In genomic region chr5:76256116-76256889, GRCh38 we compare ENCODE assay signal across 8 cellular contexts.
DNase-seq lines count a peak whose midpoint lies in the region; ATAC-seq, FAIRE-seq and TF ChIP-seq lines count a peak whose summit lies in the region.

No MANE protein-coding gene starts in this region.

- TF ChIP-seq CTCF in A673 (conservative IDR thresholded peaks at IDR 0.05; ENCODE audit: low read depth, low read length): peak; percentile 77
- TF ChIP-seq CTCF in GM13977 (IDR thresholded peaks at IDR 0.05; ENCODE audit: extremely low read depth, insufficient read depth, missing control alignments): peak; percentile 81
- peak; percentile 43 to 62 for TF ChIP-seq CTCF in endothelial cell of umbilical vein (IDR thresholded peaks at IDR 0.05; ENCODE audit: extremely low read depth in 1 of 2, insufficient read depth in 1 of 2, low read depth in 1 of 2, low read length in 2 of 2)

- H3K27ac Mint-ChIP-seq in activated CD8-positive, alpha-beta T cell treated with anti-CD3 and anti-CD28 coated beads, Interleukin-2, amount 10 ng/mL, durations not matched to agents 7 days and 5 days: no peak overlapping the region

- H3K36me3 ChIP-seq in A673 (ENCODE audit: insufficient read depth, low read length, poor library complexity, severe bottlenecking) (no peaks in the 10 kb centered on the region), endothelial cell of umbilical vein (ENCODE audit: control insufficient read depth in 2 of 2, extremely low read depth in 1 of 2, insufficient read depth in 2 of 2, low read length in 2 of 2) (no peaks in the 10 kb centered on the region)

- H3K27me3 Mint-ChIP-seq in activated CD8-positive, alpha-beta T cell treated with anti-CD3 and anti-CD28 coated beads, Interleukin-2, amount 10 ng/mL, durations not matched to agents 7 days and 5 days (ENCODE audit: low read depth): peaks cover 15% of the 10 kb centered on the region

- intact Hi-C loops in A673 (cut with micrococcal nuclease; ENCODE audit: unreplicated experiment): loop anchor here (1.0 to 10.0 kb wide), 4 partner anchors 182 to 1582 kb away; no protein-coding TSS in a partner anchor
- intact Hi-C loops in endothelial cell of umbilical vein (cut with micrococcal nuclease): loop anchor here (1.0 to 2.0 kb wide), 4 partner anchors 182 to 1490 kb away; partner anchors contain the start of genes ANKRD31, GFM2 and NSA2

- CTCF ChIA-PET in A673 (lab: Charles Lee): interaction anchor here (0.5 to 1.3 kb wide), 5 partner anchors 14 to 1331 kb away, joined by 3 to 10 read pairs (median 4); no protein-coding TSS in a partner anchor
- CTCF ChIA-PET in activated CD8-positive, alpha-beta T cell treated with anti-CD3 and anti-CD28 coated beads, Interleukin-2, amount 10 ng/mL, durations not matched to agents 7 days and 5 days (lab: Charles Lee): interaction anchor here (0.6 to 1.5 kb wide), 28 partner anchors 10 to 519 kb away, joined by 3 to 17 read pairs (median 4); no protein-coding TSS in a partner anchor
- CTCF ChIA-PET in endothelial cell of umbilical vein (lab: Charles Lee): interaction anchor here (0.6 to 2.9 kb wide), 9 partner anchors 10 to 1584 kb away, joined by 3 to 12 read pairs (median 5); partner anchors contain the start of genes ANKRD31 and GCNT4

- no peaks in the 10 kb centered on the region for H3K9me3 Mint-ChIP-seq in activated CD8-positive, alpha-beta T cell treated with anti-CD3 and anti-CD28 coated beads, Interleukin-2, amount 10 ng/mL, durations not matched to agents 7 days and 5 days (ENCODE audit: insufficient read depth)

- peak; percentile 96 for ATAC-seq in HG03139 (IDR thresholded peaks at IDR 0.05; ENCODE audit: unreplicated experiment)
- peak; percentile 96 for ATAC-seq in activated CD8-positive, alpha-beta T cell treated with anti-CD3 and anti-CD28 coated beads, Interleukin-2, amount 10 ng/mL, durations not matched to agents 7 days and 5 days

- peak; percentile 92 for FAIRE-seq in endothelial cell of umbilical vein (lab: Jason Lieb, UNC)

- peaks cover 9% of the 10 kb centered on the region for H3K4me1 ChIP-seq in A673 (ENCODE audit: insufficient read depth, low read length, poor library complexity, severe bottlenecking)
- no peaks in the 10 kb centered on the region for H3K4me1 ChIP-seq in endothelial cell of umbilical vein (ENCODE audit: control insufficient read depth, extremely low read depth, insufficient read depth, low read length)

- H3K79me2 ChIP-seq in endothelial cell of umbilical vein (ENCODE audit: control insufficient read depth, insufficient read depth, low read length): no peaks in the 10 kb centered on the region

- no peak overlapping the region for H3K9ac ChIP-seq in endothelial cell of umbilical vein (replicated peaks; ENCODE audit: extremely low read depth, insufficient read depth, low read length)

- H3K9me1 ChIP-seq in endothelial cell of umbilical vein (replicated peaks; ENCODE audit: control insufficient read depth, extremely low read depth, insufficient read depth, low read length): no peaks in the 10 kb centered on the region

- H3K27me3 ChIP-seq in A673 (replicated peaks; ENCODE audit: insufficient read depth, low read depth, low read length, poor library complexity): no peaks in the 10 kb centered on the region
- H3K27me3 ChIP-seq in endothelial cell of umbilical vein (ENCODE audit: control insufficient read depth in 2 of 2, insufficient read depth in 2 of 2, low read length in 2 of 2): peaks cover 0 to 7% of the 10 kb centered on the region in 2 experiments

- POLR2A ChIA-PET in A673 (lab: Charles Lee; ENCODE audit: low non-redundant PET) (no interaction called here), endothelial cell of umbilical vein (lab: Charles Lee) (no interaction called here)
- POLR2A ChIA-PET in activated CD8-positive, alpha-beta T cell treated with anti-CD3 and anti-CD28 coated beads, Interleukin-2, amount 10 ng/mL, durations not matched to agents 7 days and 5 days (lab: Charles Lee): no interaction called here

- H3K36me3 Mint-ChIP-seq in activated CD8-positive, alpha-beta T cell treated with anti-CD3 and anti-CD28 coated beads, Interleukin-2, amount 10 ng/mL, durations not matched to agents 7 days and 5 days (ENCODE audit: low read depth): no peaks in the 10 kb centered on the region

- no peak overlapping the region for H3K4me2 ChIP-seq in endothelial cell of umbilical vein (ENCODE audit: insufficient read depth, low read length)

- no peak for TF ChIP-seq POLR2A in endothelial cell of umbilical vein (IDR thresholded peaks at IDR 0.05; ENCODE audit: low read depth, low read length)

- H4K20me1 ChIP-seq in endothelial cell of umbilical vein (replicated peaks; ENCODE audit: control insufficient read depth, extremely low read depth, insufficient read depth, low read length): no peaks in the 10 kb centered on the region

- DNase-seq in A673 (ENCODE audit: low spot score) (peak; percentile 86), GM13977 (ENCODE audit: low spot score) (peak; percentile 64), NCI-H748 treated with DMSO at 0.1 percent for 48 hours (lab: John Stamatoyannopoulos, UW) (peak; percentile 75), endothelial cell of umbilical vein (ENCODE audit: low read depth, low spot score) (peak; percentile 57), myocyte (ENCODE audit: low read depth) (peak; percentile 70)
- peak; percentile 79 for DNase-seq in activated CD8-positive, alpha-beta T cell treated with anti-CD3 and anti-CD28 coated beads, Interleukin-2, amount 10 ng/mL, durations not matched to agents 7 days and 5 days
- peak in 5 of 6 experiments; percentile 33 to 61 (median 34) for DNase-seq in stimulated activated naive CD4-positive, alpha-beta T cell (lab: John Stamatoyannopoulos, UW)

- H3K27ac ChIP-seq in A673 (ENCODE audit: low read depth, low read length, poor library complexity, severe bottlenecking) (no peak overlapping the region), endothelial cell of umbilical vein (ENCODE audit: insufficient read depth, low read depth, low read length) (no peak overlapping the region)

- H3K4me3 Mint-ChIP-seq in activated CD8-positive, alpha-beta T cell treated with anti-CD3 and anti-CD28 coated beads, Interleukin-2, amount 10 ng/mL, durations not matched to agents 7 days and 5 days: no peak overlapping the region

- in situ Hi-C loops in GM13977 (cut with MboI; ENCODE audit: low pct_unique_long_range_greater_than_20kb, low sequenced_read_pairs, unreplicated experiment): no loop called here

- no peak overlapping the region for H2AFZ ChIP-seq in endothelial cell of umbilical vein (ENCODE audit: low read depth, low read length)

- dilution Hi-C loops in endothelial cell of umbilical vein (cut with MboI; ENCODE audit: extremely low pct_ligation_motif_present, low sequenced_read_pairs): no loop called here

- H3K4me1 Mint-ChIP-seq in activated CD8-positive, alpha-beta T cell treated with anti-CD3 and anti-CD28 coated beads, Interleukin-2, amount 10 ng/mL, durations not matched to agents 7 days and 5 days (ENCODE audit: low read depth): peaks cover 9% of the 10 kb centered on the region

- BruUV-seq in A673 (replicated peaks; lab: Mats Ljungman, UMichigan) (no TSS peak), endothelial cell of umbilical vein (replicated peaks; lab: Mats Ljungman, UMichigan) (no TSS peak)

- H3K4me3 ChIP-seq in A673 (ENCODE audit: low read depth, low read length, poor library complexity, severe bottlenecking): no peak overlapping the region
- H3K4me3 ChIP-seq in endothelial cell of umbilical vein (replicated peaks in 1 of 3; ENCODE audit: insufficient read depth in 1 of 3, low read depth in 1 of 3, low read length in 3 of 3): no peak overlapping the region

- H3K9me3 ChIP-seq in A673 (ENCODE audit: low read depth, low read length, poor library complexity, severe bottlenecking): no peaks in the 10 kb centered on the region
- no peaks in the 10 kb centered on the region for H3K9me3 ChIP-seq in endothelial cell of umbilical vein (replicated peaks; ENCODE audit: control insufficient read depth, insufficient read depth, low read length)

TF ChIP-seq in endothelial cell of umbilical vein, 7 proteins besides CTCF, POLR2A, EP300 and RAD21:
- TF ChIP-seq, protein P1, sequence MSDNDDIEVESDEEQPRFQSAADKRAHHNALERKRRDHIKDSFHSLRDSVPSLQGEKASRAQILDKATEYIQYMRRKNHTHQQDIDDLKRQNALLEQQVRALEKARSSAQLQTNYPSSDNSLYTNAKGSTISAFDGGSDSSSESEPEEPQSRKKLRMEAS (IDR thresholded peaks at IDR 0.05; ENCODE audit: insufficient read depth, insufficient read length): no peak
- TF ChIP-seq FOS (IDR thresholded peaks at IDR 0.05; ENCODE audit: borderline replicate concordance, insufficient read depth, low read length) (no peak), JUN (IDR thresholded peaks at IDR 0.05; ENCODE audit: borderline replicate concordance, insufficient read depth, insufficient read length, low read depth) (no peak)

Comparison
In these comparisons a context has a peak if more than half of its experiments do, and no peak if none do; other contexts are left out.
1. DNase-seq: peak in every context shown above with its lines; median percentile 86 in A673; 79 in activated CD8-positive, alpha-beta T cell treated with anti-CD3 and anti-CD28 coated beads, Interleukin-2, amount 10 ng/mL, durations not matched to agents 7 days and 5 days; 75 in NCI-H748 treated with DMSO at 0.1 percent for 48 hours; 70 in myocyte; 64 in GM13977; 57 in endothelial cell of umbilical vein; 34 in stimulated activated naive CD4-positive, alpha-beta T cell.